Comparison of ENCODE assay signal across 8 cellular contexts in the genomic region with DNA sequence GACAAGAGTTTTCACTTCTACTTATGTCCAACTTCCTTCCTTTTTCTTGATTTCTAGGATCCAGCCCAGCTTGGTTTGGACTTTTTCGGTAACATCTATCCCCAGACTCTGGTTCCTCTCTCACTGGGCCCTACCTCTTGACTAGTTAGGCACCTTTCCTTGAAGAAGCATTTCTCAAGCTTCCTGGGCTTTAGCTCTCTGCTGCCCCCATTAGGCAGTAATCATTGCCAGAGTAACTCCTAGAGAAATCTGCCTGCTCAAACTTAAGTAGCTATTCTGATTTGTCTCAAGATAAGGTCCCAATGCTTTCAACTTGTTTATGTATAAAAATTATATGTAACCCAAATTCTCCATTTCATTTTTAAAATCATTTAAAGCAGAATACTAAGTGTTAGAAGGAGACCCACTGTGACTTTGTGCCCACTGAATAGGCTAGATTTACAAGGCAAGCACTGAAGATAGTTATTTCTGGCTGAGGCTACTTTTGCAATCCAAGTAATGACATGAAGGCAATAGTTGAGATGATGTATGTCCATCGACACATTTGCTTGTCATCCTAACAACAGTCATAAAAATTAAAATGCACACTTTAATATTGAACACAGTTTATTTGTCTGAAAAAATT.
DNase-seq lines count a peak whose midpoint lies in the region; TF ChIP-seq lines count a peak whose summit lies in the region.

No MANE protein-coding gene starts in this region.

- H3K36me3 ChIP-seq in HAP-1 (replicated peaks) (no peaks in the 10 kb centered on the region), transverse colon (no peaks in the 10 kb centered on the region)

- TF ChIP-seq EP300 in transverse colon (IDR thresholded peaks at IDR 0.05; ENCODE audit: low read depth) = no peak

- 34 to 49% methylated on average over 2 of the region's 2 CpGs for WGBS in transverse colon (ENCODE audit: low coverage in 1 of 2), 2 donors

- no peak for TF ChIP-seq POLR2A in transverse colon (IDR thresholded peaks at IDR 0.05)

- CTCF ChIA-PET in RWPE1 (lab: Yijun Ruan, JAX) = interaction anchor here (0.6 to 2.3 kb wide), 5 partner anchors 11 to 519 kb away, joined by 3 to 28 read pairs (median 3); no protein-coding TSS in a partner anchor

- intact Hi-C loops in transverse colon (cut with DNase I; ENCODE audit: low total_unique reads) = no loop called here

- POLR2A ChIA-PET in RWPE1 (lab: Yijun Ruan, JAX; ENCODE audit: low non-redundant PET) = no interaction called here

- in situ Hi-C loops in HAP-1 (cut with MboI; ENCODE audit: low sequenced_read_pairs) = no loop called here
- in situ Hi-C loops in transverse colon (cut with MboI; ENCODE audit: low pct_ligation_motif_present in 1 of 4, low pct_unique_long_range_greater_than_20kb in 1 of 4, low sequenced_read_pairs in 3 of 4) = no loop called here

- DNase-seq in NCI-H2196 (lab: John Stamatoyannopoulos, UW; ENCODE audit: unreplicated experiment) (peak; percentile 5), NCI-H2196 treated with DMSO at 0.1 percent for 48 hours (lab: John Stamatoyannopoulos, UW; ENCODE audit: unreplicated experiment) (no peak), HAP-1 (ENCODE audit: low spot score in 2 of 2) (peak; percentile 14 to 68), RWPE1 (ENCODE audit: low spot score) (peak; percentile 28), fibroblast of villous mesenchyme (ENCODE audit: low read depth) (peak; percentile 48), transverse colon (no peak), DMS153 (lab: John Stamatoyannopoulos, UW) (no peak), hepatic stellate cell (ENCODE audit: low spot score) (no peak)

- H3K27me3 ChIP-seq in HAP-1 (ENCODE audit: low read depth) = no peaks in the 10 kb centered on the region; the same call in 1 of the 2 replicates
- no peaks in the 10 kb centered on the region for H3K27me3 ChIP-seq in transverse colon

- H3K4me1 ChIP-seq in HAP-1 (no peaks in the 10 kb centered on the region), transverse colon (no peaks in the 10 kb centered on the region)

- H3K4me3 ChIP-seq in HAP-1 (no peak overlapping the region), fibroblast of villous mesenchyme (ENCODE audit: low read depth, low read length) (no peak overlapping the region), transverse colon (no peak overlapping the region)

- TF ChIP-seq CTCF in RWPE1 (conservative IDR thresholded peaks at IDR 0.05; ENCODE audit: low read depth) (peak; percentile 75), fibroblast of villous mesenchyme (IDR thresholded peaks at IDR 0.05; ENCODE audit: insufficient read depth, low read depth, low read length) (peak; percentile 93), transverse colon (IDR thresholded peaks at IDR 0.05) (peak in 3 of 5 experiments; percentile 35 to 53 (median 49))

- H3K9me3 ChIP-seq in HAP-1 (no peaks in the 10 kb centered on the region), transverse colon (no peaks in the 10 kb centered on the region)

- H3K27ac ChIP-seq in RWPE1 = no peak overlapping the region
- H3K27ac ChIP-seq in transverse colon = no peak overlapping the region

Comparison
In these comparisons a context has a peak if more than half of its experiments do, and no peak if none do; other contexts are left out.
1. DNase-seq: peak in NCI-H2196 (single experiment), HAP-1 (2 of 2), RWPE1 (single experiment) and fibroblast of villous mesenchyme (single experiment); none in NCI-H2196 treated with DMSO at 0.1 percent for 48 hours (single experiment), transverse colon (single experiment), DMS153 (single experiment) and hepatic stellate cell (single experiment).
2. Peak in every context shown above with its lines, with median percentiles within 50 percentile points of each other: CTCF ChIP-seq.